ENCODE assay signal across 8 cellular contexts in genomic region chr6:134174790-134175531, GRCh38.
DNase-seq lines count a peak whose midpoint lies in the region; ATAC-seq, FAIRE-seq and TF ChIP-seq lines count a peak whose summit lies in the region.

No MANE protein-coding gene starts in this region.

- H3K36me3 ChIP-seq in BJ (ENCODE audit: control insufficient read depth, insufficient read depth, low read length) = peaks cover 11% of the 10 kb centered on the region
- H3K36me3 ChIP-seq in HepG2 (replicated peaks in 1 of 2; ENCODE audit: control insufficient read depth in 1 of 2, insufficient read depth in 2 of 2, low read length in 2 of 2) = peaks cover 18 to 35% of the 10 kb centered on the region in 2 experiments

- H3K79me2 ChIP-seq in HepG2 (ENCODE audit: insufficient read depth, low read length) = peaks cover 24% of the 10 kb centered on the region

- H4K20me1 ChIP-seq in HepG2 (ENCODE audit: insufficient read depth, low read length) = peaks cover 39% of the 10 kb centered on the region

- FAIRE-seq in GM19239 (lab: Jason Lieb, UNC) (peak; percentile 63), HepG2 (lab: Jason Lieb, UNC) (no peak)

- H3K4me2 ChIP-seq in HepG2 (ENCODE audit: low read depth, low read length) = peak overlapping the region; percentile 75

- intact Hi-C loops in HepG2 (cut with micrococcal nuclease; ENCODE audit: unreplicated experiment) = loop anchor here (1.0 to 10.0 kb wide), 8 partner anchors 19 to 707 kb away; no protein-coding TSS in a partner anchor

- no peak overlapping the region for H2AFZ ChIP-seq in HepG2 (ENCODE audit: low read length)

- H3K27me3 ChIP-seq in BJ (ENCODE audit: control insufficient read depth, insufficient read depth, low read length) (no peaks in the 10 kb centered on the region), HepG2 (ENCODE audit: control insufficient read depth in 1 of 2, insufficient read depth in 2 of 2, low read length in 2 of 2) (no peaks in the 10 kb centered on the region; a peak in 1 of 5 replicates)

- TF ChIP-seq EP300 in HepG2 (IDR thresholded peaks at IDR 0.05; ENCODE audit: low read depth in 2 of 2, low read length in 2 of 2) (no peak), HepG2 (CRISPR knock-in tag; IDR thresholded peaks at IDR 0.05; ENCODE audit: borderline replicate concordance) (no peak)

- POLR2A ChIA-PET in BJ (lab: Charles Lee) (no interaction called here), HepG2 (lab: Yijun Ruan, JAX) (interaction anchor here (1.7 kb wide), 1 partner anchor 24 kb away, joined by 11 read pairs; no protein-coding TSS in a partner anchor)

- TF ChIP-seq CTCF in BJ (IDR thresholded peaks at IDR 0.05; ENCODE audit: insufficient read depth, low read depth, low read length) = 0 out of 2 replicates have a peak, but pooled peaks have one; percentile 2
- TF ChIP-seq CTCF in HepG2 (CRISPR knock-in tag; IDR thresholded peaks at IDR 0.05) = peak; percentile 48; the same call in 1 of the 2 replicates

- CTCF ChIA-PET in BJ (lab: Yijun Ruan, JAX) = interaction anchor here (1.4 to 1.6 kb wide), 4 partner anchors 463 to 650 kb away, joined by 4 to 11 read pairs (median 8); no protein-coding TSS in a partner anchor
- CTCF ChIA-PET in HepG2 (lab: Yijun Ruan, JAX; ENCODE audit: low intra/inter-chr PET ratio, low total read pairs) = interaction anchor here (1.4 to 5.4 kb wide), 4 partner anchors 18 to 648 kb away, joined by 5 to 78 read pairs (median 16); no protein-coding TSS in a partner anchor

- in situ Hi-C loops in HepG2 (cut with HindIII; ENCODE audit: extremely low pct_ligation_motif_present, low pct_unique_long_range_greater_than_20kb) = loop anchor here (5.0 to 25.0 kb wide), 2 partner anchors 262 to 467 kb away; no protein-coding TSS in a partner anchor

- peak; percentile 38 for DNase-seq in BJ (ENCODE audit: low read depth)
- DNase-seq in GM19239 (ENCODE audit: insufficient read length, low spot score) = peak; percentile 67
- peak; percentile 84 to 93 for DNase-seq in NCI-H524 (lab: John Stamatoyannopoulos, UW)
- DNase-seq in activated CD4-positive, alpha-beta T cell treated with anti-CD3 and anti-CD28 coated beads, Interleukin-2, amount 50 U/mL, for 1 hour = peak; percentile 95
- DNase-seq in cortex of kidney (lab: John Stamatoyannopoulos, UW) = peak; percentile 42
- DNase-seq in HepG2 (ENCODE audit: low spot score) = peak; percentile 87
- peak; percentile 92 to 97 for DNase-seq in stimulated activated CD4-positive, alpha-beta T cell treated with anti-CD3 and anti-CD28 coated beads, Interleukin-2, amount 100 ng/mL, for 48 hours

- H3K4me3 ChIP-seq in BJ (ENCODE audit: low read depth, low read length) = peak overlapping the region; percentile 79
- H3K4me3 ChIP-seq in HepG2 (replicated peaks in 1 of 3; ENCODE audit: insufficient read depth in 1 of 3, low read depth in 2 of 3, low read length in 3 of 3) = peak overlapping the region; percentile 77 to 82 (median 78)

- H3K4me1 ChIP-seq in HepG2 (ENCODE audit: insufficient read depth, low read length) = peaks cover 69% of the 10 kb centered on the region

- TF ChIP-seq RAD21 in HepG2 (CRISPR knock-in tag; IDR thresholded peaks at IDR 0.05) = peak; percentile 76

- 1% methylated on average over 55 of the region's 97 CpGs for WGBS in HepG2 (ENCODE audit: low lambda C conversion rate)

- peak overlapping the region; percentile 86 for H3K27ac ChIP-seq in HepG2 (ENCODE audit: extremely low read length, insufficient read depth, low read length)

- no peaks in the 10 kb centered on the region for H3K9me3 ChIP-seq in HepG2 (ENCODE audit: low read length)

- H3K9ac ChIP-seq in HepG2 (ENCODE audit: insufficient read depth, low read depth, low read length) = peak overlapping the region; percentile 88

- BruUV-seq in HepG2 (replicated peaks; lab: Mats Ljungman, UMichigan) = no TSS peak

- ATAC-seq in HG03439 (IDR thresholded peaks at IDR 0.05; ENCODE audit: unreplicated experiment) = peak; percentile 82
- ATAC-seq in HepG2 = peak; percentile 93

- peak; percentile 99 for TF ChIP-seq POLR2A in HepG2 (IDR thresholded peaks at IDR 0.05; ENCODE audit: insufficient read depth in 1 of 2, low read depth in 2 of 2, low read length in 2 of 2)

TF ChIP-seq in HepG2, 621 proteins besides CTCF, POLR2A, EP300 and RAD21 (continues in another document):
- TF ChIP-seq, protein P1, sequence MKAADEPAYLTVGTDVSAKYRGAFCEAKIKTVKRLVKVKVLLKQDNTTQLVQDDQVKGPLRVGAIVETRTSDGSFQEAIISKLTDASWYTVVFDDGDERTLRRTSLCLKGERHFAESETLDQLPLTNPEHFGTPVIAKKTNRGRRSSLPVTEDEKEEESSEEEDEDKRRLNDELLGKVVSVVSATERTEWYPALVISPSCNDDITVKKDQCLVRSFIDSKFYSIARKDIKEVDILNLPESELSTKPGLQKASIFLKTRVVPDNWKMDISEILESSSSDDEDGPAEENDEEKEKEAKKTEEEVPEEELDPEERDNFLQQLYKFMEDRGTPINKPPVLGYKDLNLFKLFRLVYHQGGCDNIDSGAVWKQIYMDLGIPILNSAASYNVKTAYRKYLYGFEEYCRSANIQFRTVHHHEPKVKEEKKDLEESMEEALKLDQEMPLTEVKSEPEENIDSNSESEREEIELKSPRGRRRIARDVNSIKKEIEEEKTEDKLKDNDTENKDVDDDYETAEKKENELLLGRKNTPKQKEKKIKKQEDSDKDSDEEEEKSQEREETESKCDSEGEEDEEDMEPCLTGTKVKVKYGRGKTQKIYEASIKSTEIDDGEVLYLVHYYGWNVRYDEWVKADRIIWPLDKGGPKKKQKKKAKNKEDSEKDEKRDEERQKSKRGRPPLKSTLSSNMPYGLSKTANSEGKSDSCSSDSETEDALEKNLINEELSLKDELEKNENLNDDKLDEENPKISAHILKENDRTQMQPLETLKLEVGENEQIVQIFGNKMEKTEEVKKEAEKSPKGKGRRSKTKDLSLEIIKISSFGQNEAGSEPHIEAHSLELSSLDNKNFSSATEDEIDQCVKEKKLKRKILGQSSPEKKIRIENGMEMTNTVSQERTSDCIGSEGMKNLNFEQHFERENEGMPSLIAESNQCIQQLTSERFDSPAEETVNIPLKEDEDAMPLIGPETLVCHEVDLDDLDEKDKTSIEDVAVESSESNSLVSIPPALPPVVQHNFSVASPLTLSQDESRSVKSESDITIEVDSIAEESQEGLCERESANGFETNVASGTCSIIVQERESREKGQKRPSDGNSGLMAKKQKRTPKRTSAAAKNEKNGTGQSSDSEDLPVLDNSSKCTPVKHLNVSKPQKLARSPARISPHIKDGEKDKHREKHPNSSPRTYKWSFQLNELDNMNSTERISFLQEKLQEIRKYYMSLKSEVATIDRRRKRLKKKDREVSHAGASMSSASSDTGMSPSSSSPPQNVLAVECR (CRISPR knock-in tag; IDR thresholded peaks at IDR 0.05; ENCODE audit: borderline replicate concordance) = peak; percentile 57; the same call in 1 of the 2 replicates
- TF ChIP-seq SOX13 (IDR thresholded peaks at IDR 0.05) = no peak
- TF ChIP-seq SOX13 (CRISPR knock-in tag; conservative IDR thresholded peaks at IDR 0.05 in 1 of 2, IDR thresholded peaks at IDR 0.05 in 1 of 2) = peak in 1 of 2 experiments; percentile 66; a peak in 1 of 4 replicates
- 0 out of 2 replicates have a peak, but pooled peaks have one; percentile 5 for TF ChIP-seq RFX3 (CRISPR knock-in tag; IDR thresholded peaks at IDR 0.05)
- TF ChIP-seq, protein P2, sequence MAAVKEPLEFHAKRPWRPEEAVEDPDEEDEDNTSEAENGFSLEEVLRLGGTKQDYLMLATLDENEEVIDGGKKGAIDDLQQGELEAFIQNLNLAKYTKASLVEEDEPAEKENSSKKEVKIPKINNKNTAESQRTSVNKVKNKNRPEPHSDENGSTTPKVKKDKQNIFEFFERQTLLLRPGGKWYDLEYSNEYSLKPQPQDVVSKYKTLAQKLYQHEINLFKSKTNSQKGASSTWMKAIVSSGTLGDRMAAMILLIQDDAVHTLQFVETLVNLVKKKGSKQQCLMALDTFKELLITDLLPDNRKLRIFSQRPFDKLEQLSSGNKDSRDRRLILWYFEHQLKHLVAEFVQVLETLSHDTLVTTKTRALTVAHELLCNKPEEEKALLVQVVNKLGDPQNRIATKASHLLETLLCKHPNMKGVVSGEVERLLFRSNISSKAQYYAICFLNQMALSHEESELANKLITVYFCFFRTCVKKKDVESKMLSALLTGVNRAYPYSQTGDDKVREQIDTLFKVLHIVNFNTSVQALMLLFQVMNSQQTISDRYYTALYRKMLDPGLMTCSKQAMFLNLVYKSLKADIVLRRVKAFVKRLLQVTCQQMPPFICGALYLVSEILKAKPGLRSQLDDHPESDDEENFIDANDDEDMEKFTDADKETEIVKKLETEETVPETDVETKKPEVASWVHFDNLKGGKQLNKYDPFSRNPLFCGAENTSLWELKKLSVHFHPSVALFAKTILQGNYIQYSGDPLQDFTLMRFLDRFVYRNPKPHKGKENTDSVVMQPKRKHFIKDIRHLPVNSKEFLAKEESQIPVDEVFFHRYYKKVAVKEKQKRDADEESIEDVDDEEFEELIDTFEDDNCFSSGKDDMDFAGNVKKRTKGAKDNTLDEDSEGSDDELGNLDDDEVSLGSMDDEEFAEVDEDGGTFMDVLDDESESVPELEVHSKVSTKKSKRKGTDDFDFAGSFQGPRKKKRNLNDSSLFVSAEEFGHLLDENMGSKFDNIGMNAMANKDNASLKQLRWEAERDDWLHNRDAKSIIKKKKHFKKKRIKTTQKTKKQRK (IDR thresholded peaks at IDR 0.05; ENCODE audit: low read length) = no peak
- TF ChIP-seq RNF2 (conservative IDR thresholded peaks at IDR 0.05; ENCODE audit: low read depth) = peak; percentile 41; the same call in 1 of the 2 replicates
- TF ChIP-seq, protein P3, sequence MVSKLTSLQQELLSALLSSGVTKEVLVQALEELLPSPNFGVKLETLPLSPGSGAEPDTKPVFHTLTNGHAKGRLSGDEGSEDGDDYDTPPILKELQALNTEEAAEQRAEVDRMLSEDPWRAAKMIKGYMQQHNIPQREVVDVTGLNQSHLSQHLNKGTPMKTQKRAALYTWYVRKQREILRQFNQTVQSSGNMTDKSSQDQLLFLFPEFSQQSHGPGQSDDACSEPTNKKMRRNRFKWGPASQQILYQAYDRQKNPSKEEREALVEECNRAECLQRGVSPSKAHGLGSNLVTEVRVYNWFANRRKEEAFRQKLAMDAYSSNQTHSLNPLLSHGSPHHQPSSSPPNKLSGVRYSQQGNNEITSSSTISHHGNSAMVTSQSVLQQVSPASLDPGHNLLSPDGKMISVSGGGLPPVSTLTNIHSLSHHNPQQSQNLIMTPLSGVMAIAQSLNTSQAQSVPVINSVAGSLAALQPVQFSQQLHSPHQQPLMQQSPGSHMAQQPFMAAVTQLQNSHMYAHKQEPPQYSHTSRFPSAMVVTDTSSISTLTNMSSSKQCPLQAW (CRISPR knock-in tag; IDR thresholded peaks at IDR 0.05) = peak; percentile 53
- peak; percentile 79; the same call in 1 of the 2 replicates for TF ChIP-seq ZNF30 (CRISPR knock-in tag; IDR thresholded peaks at IDR 0.05)
- no peak for TF ChIP-seq PHF5A (CRISPR knock-in tag; IDR thresholded peaks at IDR 0.05; ENCODE audit: low read depth, unreplicated experiment)

Comparison
In these comparisons a context has a peak if more than half of its experiments do, and no peak if none do; other contexts are left out.
1. Peak in every context shown above with its lines: DNase-seq, ATAC-seq, H3K4me3 ChIP-seq and H3K27ac ChIP-seq.
2. DNase-seq: peak in every context shown above with its lines; median percentile 95 in activated CD4-positive, alpha-beta T cell treated with anti-CD3 and anti-CD28 coated beads, Interleukin-2, amount 50 U/mL, for 1 hour; 94 in stimulated activated CD4-positive, alpha-beta T cell treated with anti-CD3 and anti-CD28 coated beads, Interleukin-2, amount 100 ng/mL, for 48 hours; 88 in NCI-H524; 87 in HepG2; 67 in GM19239; 42 in cortex of kidney; 38 in BJ.